Comparison of ENCODE assay signal across 8 cellular contexts in the genomic region with DNA sequence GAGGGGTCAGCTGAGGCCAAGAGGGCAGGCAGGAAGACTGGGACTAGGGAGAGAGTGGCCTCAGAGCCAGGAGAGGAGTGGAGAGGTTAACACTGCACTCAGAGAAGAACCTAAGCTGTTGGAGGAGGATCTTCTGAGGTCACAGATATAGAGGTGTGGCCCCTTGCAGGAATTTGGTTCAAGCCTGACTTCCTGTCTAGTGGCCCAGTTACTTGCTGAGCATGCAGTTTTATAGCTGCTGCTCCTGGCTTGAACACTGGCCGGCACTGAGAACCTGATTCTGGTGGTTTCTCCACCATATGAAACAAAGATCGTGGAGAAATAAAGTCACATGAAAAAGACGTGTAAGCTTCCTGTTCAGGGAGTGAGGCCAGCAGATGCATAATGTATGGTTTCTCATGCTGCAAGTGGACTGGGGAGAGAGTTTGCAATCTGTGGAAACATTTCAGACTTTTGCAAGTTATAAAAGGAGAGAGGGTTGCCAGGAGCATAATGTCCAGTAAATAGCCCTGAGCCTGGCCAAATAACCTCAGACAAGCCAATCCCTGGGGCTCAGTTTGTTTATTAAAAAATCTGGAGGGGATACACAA.
A peak's percentile ranks its signal among the peaks of the same experiment; 100 is the strongest.
DNase-seq lines count a peak whose midpoint lies in the region; ATAC-seq and TF ChIP-seq lines count a peak whose summit lies in the region.

No MANE protein-coding gene starts in this region.

- ATAC-seq in GM19351 (IDR thresholded peaks at IDR 0.05; ENCODE audit: unreplicated experiment) = peak; percentile 66

- H3K9me3 ChIP-seq in colonic mucosa (no peaks in the 10 kb centered on the region), neutrophil (no peaks in the 10 kb centered on the region)

- TF ChIP-seq CTCF in CD14-positive monocyte (IDR thresholded peaks at IDR 0.05) = no peak
- no peak for TF ChIP-seq CTCF in HL-60 (IDR thresholded peaks at IDR 0.05; ENCODE audit: insufficient read depth, low read length)
- no peak for TF ChIP-seq CTCF in colonic mucosa (IDR thresholded peaks at IDR 0.05)
- no peak for TF ChIP-seq CTCF in neutrophil (IDR thresholded peaks at IDR 0.05)

- no peaks in the 10 kb centered on the region for H3K9me3 Mint-ChIP-seq in CD14-positive monocyte

- H3K36me3 ChIP-seq in colonic mucosa = no peaks in the 10 kb centered on the region
- H3K36me3 ChIP-seq in neutrophil = no peaks in the 10 kb centered on the region

- H3K4me3 Mint-ChIP-seq in CD14-positive monocyte = peak overlapping the region in 1 of 2 donors; percentile 60

- H3K36me3 Mint-ChIP-seq in CD14-positive monocyte = peaks cover 0 to 6% of the 10 kb centered on the region in 2 donors

- no peak overlapping the region for H3K4me3 ChIP-seq in HL-60 (replicated peaks; ENCODE audit: insufficient read depth, low read length)
- H3K4me3 ChIP-seq in colonic mucosa = no peak overlapping the region
- no peak overlapping the region for H3K4me3 ChIP-seq in neutrophil (ENCODE audit: low read depth in 1 of 2, low read length in 1 of 2)

- H3K27me3 ChIP-seq in HL-60 (ENCODE audit: insufficient read depth, poor library complexity, severe bottlenecking) (no peaks in the 10 kb centered on the region), colonic mucosa (no peaks in the 10 kb centered on the region), neutrophil (no peaks in the 10 kb centered on the region)

- peaks cover 30% of the 10 kb centered on the region for H3K4me1 Mint-ChIP-seq in CD14-positive monocyte

- no peaks in the 10 kb centered on the region for H3K27me3 Mint-ChIP-seq in CD14-positive monocyte (ENCODE audit: low read depth in 3 of 3)

- no peak overlapping the region for H3K9ac ChIP-seq in colonic mucosa (ENCODE audit: low read depth in 2 of 2, low read length in 2 of 2)

- H3K4me1 ChIP-seq in colonic mucosa (peaks cover 13% of the 10 kb centered on the region), neutrophil (ENCODE audit: control insufficient read depth in 1 of 2, insufficient read depth in 1 of 2, low read depth in 1 of 2, low read length in 1 of 2) (peaks cover 35 to 53% of the 10 kb centered on the region in 2 experiments)

- intact Hi-C loops in CD14-positive monocyte (cut with micrococcal nuclease) (no loop called here), colonic mucosa (cut with DNase I) (no loop called here)

- no peak for DNase-seq in CD14-positive monocyte (ENCODE audit: low spot score)
- peak in 1 of 2 experiments; percentile 57 for DNase-seq in HL-60 (ENCODE audit: low read depth in 1 of 2, low spot score in 1 of 2)
- peak; percentile 39 for DNase-seq in colonic mucosa
- no peak for DNase-seq in NCI-H1694 treated with DMSO at 0.1 percent for 48 hours (lab: John Stamatoyannopoulos, UW)
- DNase-seq in NCI-H345 (lab: John Stamatoyannopoulos, UW) = no peak
- DNase-seq in SKM-1 treated with dmso at 0.1 percent for 144 hours (lab: John Stamatoyannopoulos, UW; ENCODE audit: unreplicated experiment) = no peak

- H3K27ac ChIP-seq in HL-60 (replicated peaks) (peak overlapping the region; percentile 33), colonic mucosa (no peak overlapping the region), neutrophil (peak overlapping the region; percentile 73)

- peak overlapping the region in 6 of 7 donors; percentile 54 to 89 (median 78) for H3K27ac Mint-ChIP-seq in CD14-positive monocyte
